13 cellular contexts compared by ENCODE assay signal in the genomic region with DNA sequence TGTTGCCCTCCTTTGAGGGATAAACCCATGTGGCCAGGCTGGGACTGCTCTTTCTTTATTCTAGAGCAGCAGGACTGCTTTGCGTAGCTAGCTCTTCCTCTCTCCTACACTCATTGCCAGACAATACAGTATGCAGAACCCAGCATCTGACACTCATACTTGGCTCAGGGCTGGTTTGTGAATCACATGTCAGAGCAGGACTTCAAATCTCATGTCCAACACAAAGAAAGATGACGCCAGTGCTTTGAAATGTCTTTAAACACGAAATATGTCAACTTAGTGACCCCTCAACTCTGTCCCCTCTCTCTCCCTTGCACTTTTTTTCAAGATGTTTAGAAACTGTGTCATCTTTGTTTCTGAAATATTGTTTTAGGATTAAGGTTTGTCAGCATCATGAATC.
DNase-seq lines count a peak whose midpoint lies in the region; FAIRE-seq and TF ChIP-seq lines count a peak whose summit lies in the region.
"Had no signal": no experiment of that assay in that cellular context is flagged by ENCODE, and none has a peak within 500 bp of the region (broad histone marks: within the 10 kb centered on the region; RNA-seq: fewer than 3 reads in every experiment).

No MANE protein-coding gene starts in this region.

- H3K23me2 ChIP-seq in H1 (ENCODE audit: low read depth, low read length): no peaks in the 10 kb centered on the region

- no peak overlapping the region for H2BK120ac ChIP-seq in H1 (replicated peaks; ENCODE audit: low read depth, low read length)

- H2BK12ac ChIP-seq in H1 (ENCODE audit: low read depth, low read length): no peak overlapping the region

- no peaks in the 10 kb centered on the region for H3K36me3 ChIP-seq in H1 (ENCODE audit: control insufficient read depth in 2 of 4, insufficient read depth in 4 of 4, low read length in 3 of 4)

- FAIRE-seq in H1 (lab: Jason Lieb, UNC): no peak
- peak; percentile 59 for FAIRE-seq in urothelium cell line (lab: Jason Lieb, UNC)

- no peaks in the 10 kb centered on the region for H4K20me1 ChIP-seq in H1 (replicated peaks in 1 of 2; ENCODE audit: control insufficient read depth in 1 of 2, insufficient read depth in 2 of 2, low read length in 2 of 2)

- H3K9ac ChIP-seq in H1 (replicated peaks in 1 of 4; ENCODE audit: extremely low read depth in 1 of 4, low read depth in 3 of 4, low read length in 3 of 4): no peak overlapping the region

- CTCF ChIA-PET in H1 (lab: Charles Lee; ENCODE audit: partially characterized antibody): no interaction called here

- no peak overlapping the region for H4K8ac ChIP-seq in H1 (ENCODE audit: extremely low read depth, insufficient read depth, low read length)

- H3K9me3 ChIP-seq in H1 (ENCODE audit: insufficient read depth in 2 of 2, low read depth in 1 of 2, low read length in 1 of 2): no peaks in the 10 kb centered on the region

- H2BK15ac ChIP-seq in H1 (ENCODE audit: low read length): no peak overlapping the region

- H3K14ac ChIP-seq in H1 (ENCODE audit: insufficient read length): no peak overlapping the region

- no peaks in the 10 kb centered on the region for H3K27me3 ChIP-seq in H1 (replicated peaks in 1 of 4; ENCODE audit: control insufficient read depth in 3 of 4, extremely low read depth in 1 of 4, insufficient read depth in 3 of 4, low read length in 3 of 4)

- no peak for TF ChIP-seq POLR2A in H1 (IDR thresholded peaks at IDR 0.05; ENCODE audit: control extremely low read depth in 1 of 2, low read depth in 2 of 2, low read length in 2 of 2)

- H3K79me1 ChIP-seq in H1 (ENCODE audit: low read depth, low read length): no peaks in the 10 kb centered on the region

- no peak overlapping the region for H3K4me3 ChIP-seq in H1 (ENCODE audit: extremely low read depth in 1 of 4, insufficient read depth in 2 of 4, low read depth in 3 of 4, low read length in 4 of 4)

- H2AFZ ChIP-seq in H1 (ENCODE audit: low read length): peak overlapping the region; percentile 47; the same call in 1 of the 2 replicates

- no peaks in the 10 kb centered on the region for H3K79me2 ChIP-seq in H1 (ENCODE audit: control insufficient read depth in 1 of 2, insufficient read depth in 2 of 2, low read length in 2 of 2)

- no peak overlapping the region for H3K56ac ChIP-seq in H1 (replicated peaks; ENCODE audit: insufficient read length, low read depth, low read length)

- no peak overlapping the region for H4K5ac ChIP-seq in H1 (ENCODE audit: insufficient read length, low read depth, low read length)

- no peak overlapping the region for H2AK5ac ChIP-seq in H1 (ENCODE audit: low read depth, low read length)

- TF ChIP-seq CTCF in H1 (IDR thresholded peaks at IDR 0.05; ENCODE audit: control extremely low read depth in 1 of 3, insufficient read depth in 1 of 3, low read depth in 1 of 3, low read length in 3 of 3): no peak

- no peak overlapping the region for H2BK5ac ChIP-seq in H1 (ENCODE audit: low read depth, low read length)

- H3K18ac ChIP-seq in H1 (ENCODE audit: extremely low read depth, low read length): no peak overlapping the region

- H3K4me2 ChIP-seq in H1 (ENCODE audit: insufficient read depth in 1 of 2, low read depth in 2 of 2, low read length in 2 of 2): no peak overlapping the region

- H2BK20ac ChIP-seq in H1 (ENCODE audit: low read length): no peak overlapping the region

- no peak overlapping the region for H3K23ac ChIP-seq in H1 (ENCODE audit: insufficient read length)

- H3K4me1 ChIP-seq in H1 (replicated peaks in 1 of 4; ENCODE audit: control insufficient read depth in 3 of 4, insufficient read depth in 4 of 4, low read length in 3 of 4): no peaks in the 10 kb centered on the region

- DNase-seq in DMS 273 (lab: John Stamatoyannopoulos, UW; ENCODE audit: unreplicated experiment) (peak; percentile 16), DMS 273 treated with DMSO at 0.1 percent for 48 hours (lab: John Stamatoyannopoulos, UW) (no peak), H1 (ENCODE audit: low read depth in 1 of 2, low spot score in 2 of 2) (no peak), lung microvascular endothelial cell (ENCODE audit: low read depth in 2 of 2) (peak; percentile 57 to 98), urothelium cell line (ENCODE audit: low spot score) (peak; percentile 60), NCI-H187 treated with DMSO at 0.1 percent for 48 hours (lab: John Stamatoyannopoulos, UW) (no peak), mesenteric fat pad (ENCODE audit: low spot score) (no peak), globus pallidus (ENCODE audit: low spot score) (no peak)
- DNase-seq: activated naive CD8-positive, alpha-beta T cell treated with anti-CD3 and anti-CD28 coated beads, Interleukin-2, amount 50 U/mL, for 24 hours; H9; NCI-H524; stimulated activated CD4-positive, alpha-beta T cell treated with anti-CD3 and anti-CD28 coated beads, Interleukin-4, amount 100 ng/mL, for 4 hours had no signal

- POLR2A ChIA-PET in H1 (lab: Charles Lee; ENCODE audit: partially characterized antibody): no interaction called here

- TF ChIP-seq EP300 in H1 (IDR thresholded peaks at IDR 0.05; ENCODE audit: borderline replicate concordance in 1 of 2, low read depth in 2 of 2, low read length in 2 of 2): no peak

- no peak overlapping the region for H3K27ac ChIP-seq in H1 (ENCODE audit: low read depth, low read length)
- H3K27ac ChIP-seq: 22Rv1 had no signal

- WGBS in H1 (ENCODE audit: extremely low coverage in 1 of 2, insufficient coverage in 1 of 2, insufficient read length in 1 of 2, insufficient replicate concordance in 2 of 2, low coverage in 1 of 2, low lambda C conversion rate in 2 of 2, missing lambda C conversion rate in 1 of 2), 2 experiments: 89% methylated on average over 3 of the region's 3 CpGs; no CpG with 5 or more reads in 1 of the 2 experiments

- no peak overlapping the region for H3K4ac ChIP-seq in H1 (replicated peaks; ENCODE audit: insufficient read length, low read depth, low read length)

- no peak overlapping the region for H4K91ac ChIP-seq in H1 (replicated peaks; ENCODE audit: insufficient read length, low read length)

- TF ChIP-seq RAD21 in H1 (IDR thresholded peaks at IDR 0.05 in 1 of 2, conservative IDR thresholded peaks at IDR 0.05 in 1 of 2; ENCODE audit: low read depth in 2 of 2, low read length in 2 of 2): no peak

TF ChIP-seq in H1, 55 proteins besides CTCF, POLR2A, EP300 and RAD21:
- no peak for TF ChIP-seq TEAD4 (IDR thresholded peaks at IDR 0.05; ENCODE audit: low read depth, low read length)
- TF ChIP-seq JUN (IDR thresholded peaks at IDR 0.05; ENCODE audit: low read depth, low read length): no peak
- TF ChIP-seq BACH1 (IDR thresholded peaks at IDR 0.05; ENCODE audit: low read length): no peak
- no peak for TF ChIP-seq CHD2 (IDR thresholded peaks at IDR 0.05; ENCODE audit: low read length)
- TF ChIP-seq KDM4A (IDR thresholded peaks at IDR 0.05; ENCODE audit: low read depth, low read length, severe bottlenecking): no peak
- no peak for TF ChIP-seq SP4 (IDR thresholded peaks at IDR 0.05; ENCODE audit: low read length)
- no peak for TF ChIP-seq TAF1 (IDR thresholded peaks at IDR 0.05; ENCODE audit: low read depth, low read length)
- TF ChIP-seq SIRT6 (IDR thresholded peaks at IDR 0.05; ENCODE audit: low read length): no peak
- TF ChIP-seq RNF2 (IDR thresholded peaks at IDR 0.05; ENCODE audit: borderline replicate concordance, low read depth, low read length, missing control alignments, poor library complexity, severe bottlenecking): no peak
TF ChIP-seq in H1: peak in this region for 0.

Comparison
In these comparisons a context has a peak if more than half of its experiments do, and no peak if none do; other contexts are left out.
1. DNase-seq: peak in DMS 273 (single experiment), lung microvascular endothelial cell (2 of 2) and urothelium cell line (single experiment); none in DMS 273 treated with DMSO at 0.1 percent for 48 hours (single experiment), H1 (0 of 2), NCI-H187 treated with DMSO at 0.1 percent for 48 hours (single experiment), mesenteric fat pad (single experiment) and globus pallidus (single experiment).